Comparison of ENCODE assay signal across 8 cellular contexts in genomic region chr11:67437082-67437821, GRCh38.
DNase-seq lines count a peak whose midpoint lies in the region; ATAC-seq, FAIRE-seq and TF ChIP-seq lines count a peak whose summit lies in the region.

A gene with protein sequence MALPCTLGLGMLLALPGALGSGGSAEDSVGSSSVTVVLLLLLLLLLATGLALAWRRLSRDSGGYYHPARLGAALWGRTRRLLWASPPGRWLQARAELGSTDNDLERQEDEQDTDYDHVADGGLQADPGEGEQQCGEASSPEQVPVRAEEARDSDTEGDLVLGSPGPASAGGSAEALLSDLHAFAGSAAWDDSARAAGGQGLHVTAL (minus strand): TSS chr11:67437682. CDS start chr11:67437619, 63 bp downstream.

- TF ChIP-seq CTCF in coronary artery (IDR thresholded peaks at IDR 0.05): no peak

- H3K27ac ChIP-seq in coronary artery: peak within 1 kb of the TSS; percentile 61 to 74

- no peak for ATAC-seq in HG02973 (IDR thresholded peaks at IDR 0.05; ENCODE audit: unreplicated experiment)

- H3K4me3 ChIP-seq in coronary artery: peak within 1 kb of the TSS; percentile 28

- DNase-seq in GM19239 (ENCODE audit: insufficient read length, low spot score): peak; percentile 80
- peak; percentile 77 for DNase-seq in T-helper 9 cell
- DNase-seq in coronary artery (ENCODE audit: low spot score): no peak
- DNase-seq in stimulated activated CD4-positive, alpha-beta T cell treated with anti-CD3 and anti-CD28 coated beads, Interleukin-4, amount 100 ng/mL, for 1 hour: peak; percentile 70
- DNase-seq in NCI-H1105 (lab: John Stamatoyannopoulos, UW): no peak
- no peak for DNase-seq in NCI-H1092 (lab: John Stamatoyannopoulos, UW)
- DNase-seq in NCI-H2227 (lab: John Stamatoyannopoulos, UW; ENCODE audit: unreplicated experiment): no peak

- peak; percentile 93 for FAIRE-seq in GM19239 (lab: Jason Lieb, UNC)

Comparison
In these comparisons a context has a peak if more than half of its experiments do, and no peak if none do; other contexts are left out.
1. DNase-seq: peak in GM19239 (single experiment), T-helper 9 cell (single experiment) and stimulated activated CD4-positive, alpha-beta T cell treated with anti-CD3 and anti-CD28 coated beads, Interleukin-4, amount 100 ng/mL, for 1 hour (single experiment); none in coronary artery (single experiment), NCI-H1105 (single experiment), NCI-H1092 (single experiment) and NCI-H2227 (single experiment).